1 cellular context compared by ENCODE assay signal in the genomic region with DNA sequence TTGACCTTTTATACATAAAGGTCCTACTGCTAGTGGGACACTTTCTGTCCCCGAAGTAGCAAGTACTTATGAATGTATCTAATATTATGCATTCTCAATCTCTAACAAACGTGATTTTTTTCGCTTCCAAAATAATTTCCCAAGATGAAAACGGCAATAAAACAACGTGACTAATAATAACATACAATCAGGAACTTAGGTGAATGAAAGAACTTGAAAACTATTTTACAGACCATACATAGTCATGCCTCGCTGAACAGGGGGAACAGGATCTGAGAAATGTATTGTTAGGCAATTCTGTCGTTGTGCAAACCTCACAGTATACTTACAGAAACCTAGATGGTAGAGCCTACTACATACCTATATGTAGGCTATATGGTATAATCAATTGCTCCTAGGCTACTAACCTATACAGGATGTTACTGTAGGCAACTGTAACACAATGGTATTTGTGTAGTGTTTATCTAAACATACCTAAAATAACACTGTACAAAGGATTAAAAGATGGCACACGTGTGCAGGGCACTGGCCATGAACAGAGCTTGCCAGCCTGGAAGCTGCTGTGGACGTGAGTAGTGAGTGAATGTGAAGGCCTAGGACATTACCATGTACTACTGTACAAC.
TF ChIP-seq lines count a peak whose summit lies in the region.

No MANE protein-coding gene starts in this region.

TF ChIP-seq in K562, 482 proteins besides CTCF, POLR2A, EP300 and RAD21 (continued from another document):
- TF ChIP-seq, protein P1, sequence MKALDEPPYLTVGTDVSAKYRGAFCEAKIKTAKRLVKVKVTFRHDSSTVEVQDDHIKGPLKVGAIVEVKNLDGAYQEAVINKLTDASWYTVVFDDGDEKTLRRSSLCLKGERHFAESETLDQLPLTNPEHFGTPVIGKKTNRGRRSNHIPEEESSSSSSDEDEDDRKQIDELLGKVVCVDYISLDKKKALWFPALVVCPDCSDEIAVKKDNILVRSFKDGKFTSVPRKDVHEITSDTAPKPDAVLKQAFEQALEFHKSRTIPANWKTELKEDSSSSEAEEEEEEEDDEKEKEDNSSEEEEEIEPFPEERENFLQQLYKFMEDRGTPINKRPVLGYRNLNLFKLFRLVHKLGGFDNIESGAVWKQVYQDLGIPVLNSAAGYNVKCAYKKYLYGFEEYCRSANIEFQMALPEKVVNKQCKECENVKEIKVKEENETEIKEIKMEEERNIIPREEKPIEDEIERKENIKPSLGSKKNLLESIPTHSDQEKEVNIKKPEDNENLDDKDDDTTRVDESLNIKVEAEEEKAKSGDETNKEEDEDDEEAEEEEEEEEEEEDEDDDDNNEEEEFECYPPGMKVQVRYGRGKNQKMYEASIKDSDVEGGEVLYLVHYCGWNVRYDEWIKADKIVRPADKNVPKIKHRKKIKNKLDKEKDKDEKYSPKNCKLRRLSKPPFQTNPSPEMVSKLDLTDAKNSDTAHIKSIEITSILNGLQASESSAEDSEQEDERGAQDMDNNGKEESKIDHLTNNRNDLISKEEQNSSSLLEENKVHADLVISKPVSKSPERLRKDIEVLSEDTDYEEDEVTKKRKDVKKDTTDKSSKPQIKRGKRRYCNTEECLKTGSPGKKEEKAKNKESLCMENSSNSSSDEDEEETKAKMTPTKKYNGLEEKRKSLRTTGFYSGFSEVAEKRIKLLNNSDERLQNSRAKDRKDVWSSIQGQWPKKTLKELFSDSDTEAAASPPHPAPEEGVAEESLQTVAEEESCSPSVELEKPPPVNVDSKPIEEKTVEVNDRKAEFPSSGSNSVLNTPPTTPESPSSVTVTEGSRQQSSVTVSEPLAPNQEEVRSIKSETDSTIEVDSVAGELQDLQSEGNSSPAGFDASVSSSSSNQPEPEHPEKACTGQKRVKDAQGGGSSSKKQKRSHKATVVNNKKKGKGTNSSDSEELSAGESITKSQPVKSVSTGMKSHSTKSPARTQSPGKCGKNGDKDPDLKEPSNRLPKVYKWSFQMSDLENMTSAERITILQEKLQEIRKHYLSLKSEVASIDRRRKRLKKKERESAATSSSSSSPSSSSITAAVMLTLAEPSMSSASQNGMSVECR (CRISPR knock-in tag; IDR thresholded peaks at IDR 0.05) = peak; percentile 29; the same call in 1 of the 2 replicates
- TF ChIP-seq PRMT5 (CRISPR knock-in tag; IDR thresholded peaks at IDR 0.05) = no peak
